Comparison of ENCODE assay signal across 3 cellular contexts in genomic region chr18:67402543-67402942, GRCh38.
TF ChIP-seq lines count a peak whose summit lies in the region.

No MANE protein-coding gene starts in this region.

TF ChIP-seq in SK-N-SH treated with all-trans-retinoic acid at 6 μM for 48 hours, 23 proteins besides CTCF, POLR2A, EP300 and RAD21 (continued from another document and continues in another):
- TF ChIP-seq CREB5 (CRISPR knock-in tag; IDR thresholded peaks at IDR 0.05; ENCODE audit: low read depth) (no peak), BACH2 (CRISPR knock-in tag; IDR thresholded peaks at IDR 0.05; ENCODE audit: borderline replicate concordance) (no peak), OSR1 (CRISPR knock-in tag; IDR thresholded peaks at IDR 0.05) (no peak), ZNF70 (CRISPR knock-in tag; IDR thresholded peaks at IDR 0.05) (no peak), ZFP3 (CRISPR knock-in tag; IDR thresholded peaks at IDR 0.05) (no peak), CSDC2 (CRISPR knock-in tag; IDR thresholded peaks at IDR 0.05) (no peak), TOX (CRISPR knock-in tag; IDR thresholded peaks at IDR 0.05; ENCODE audit: borderline replicate concordance) (no peak), TCF4 (CRISPR knock-in tag; IDR thresholded peaks at IDR 0.05; ENCODE audit: borderline replicate concordance) (no peak), ZNF565 (CRISPR knock-in tag; conservative IDR thresholded peaks at IDR 0.05; ENCODE audit: low read depth) (no peak), ISL1 (CRISPR knock-in tag; IDR thresholded peaks at IDR 0.05) (no peak), TSHZ2 (CRISPR knock-in tag; IDR thresholded peaks at IDR 0.05) (no peak), PATZ1 (CRISPR knock-in tag; IDR thresholded peaks at IDR 0.05; ENCODE audit: borderline replicate concordance) (no peak), ARNTL (CRISPR knock-in tag; IDR thresholded peaks at IDR 0.05; ENCODE audit: borderline replicate concordance, low read depth) (no peak)

TF ChIP-seq in WTC11, 78 proteins besides CTCF, POLR2A, EP300 and RAD21 (continued from another document):
- TF ChIP-seq HMGXB4 (CRISPR knock-in tag; IDR thresholded peaks at IDR 0.05) (no peak), ETV6 (CRISPR knock-in tag; IDR thresholded peaks at IDR 0.05) (no peak), TEAD1 (CRISPR knock-in tag; IDR thresholded peaks at IDR 0.05) (no peak), RORB (CRISPR knock-in tag; IDR thresholded peaks at IDR 0.05) (no peak), ZNF512 (CRISPR knock-in tag; IDR thresholded peaks at IDR 0.05; ENCODE audit: borderline replicate concordance) (no peak)
TF ChIP-seq in WTC11: peak in this region for 0.

TF ChIP-seq in HepG2, 621 proteins besides CTCF, POLR2A, EP300 and RAD21 (continued from another document):
- TF ChIP-seq PRDM10 (CRISPR knock-in tag; IDR thresholded peaks at IDR 0.05; ENCODE audit: low read depth) (no peak), ELF3 (CRISPR knock-in tag; IDR thresholded peaks at IDR 0.05) (no peak), ZSCAN25 (CRISPR knock-in tag; IDR thresholded peaks at IDR 0.05) (no peak), MXD4 (CRISPR knock-in tag; IDR thresholded peaks at IDR 0.05) (no peak), BRF2 (CRISPR knock-in tag; IDR thresholded peaks at IDR 0.05) (no peak), KLF16 (CRISPR knock-in tag; IDR thresholded peaks at IDR 0.05) (no peak), E2F5 (CRISPR knock-in tag; conservative IDR thresholded peaks at IDR 0.05) (no peak), ZSCAN9 (CRISPR knock-in tag; IDR thresholded peaks at IDR 0.05; ENCODE audit: borderline replicate concordance) (no peak), ATF7-NPFF (CRISPR knock-in tag; IDR thresholded peaks at IDR 0.05; ENCODE audit: low read depth) (no peak), ZNF18 (CRISPR knock-in tag; IDR thresholded peaks at IDR 0.05; ENCODE audit: insufficient replicate concordance) (no peak), SATB2 (CRISPR knock-in tag; IDR thresholded peaks at IDR 0.05) (no peak)
